18 cellular contexts compared by ENCODE assay signal in genomic region chr5:155148694-155149093, GRCh38.
DNase-seq lines count a peak whose midpoint lies in the region; ATAC-seq and TF ChIP-seq lines count a peak whose summit lies in the region.
"Had no signal": no experiment of that assay in that cellular context is flagged by ENCODE, and none has a peak within 500 bp of the region (broad histone marks: within the 10 kb centered on the region; RNA-seq: fewer than 3 reads in every experiment).

No MANE protein-coding gene starts in this region.

- H3K27ac ChIP-seq in heart right ventricle: peak overlapping the region in 5 of 10 donors; percentile 42 to 55 (median 49)
- H3K27ac ChIP-seq in testis: no peak overlapping the region
- H3K27ac ChIP-seq in brain microvascular endothelial cell: no peak overlapping the region
- H3K27ac ChIP-seq in upper lobe of right lung: no peak overlapping the region
- H3K27ac ChIP-seq: SK-N-MC had no signal

- DNase-seq in heart right ventricle (no peak), testis (no peak), brain microvascular endothelial cell (no peak), upper lobe of right lung (no peak)
- DNase-seq: AML-193; CD4-positive, CD25-positive, alpha-beta regulatory T cell; DMS53; NCI-H1694; NCI-H345; NCI-H526 treated with DMSO at 0.1 percent for 48 hours; PC-3; T-cell had no signal

- H3K9me3 ChIP-seq in heart right ventricle: no peaks in the 10 kb centered on the region
- no peaks in the 10 kb centered on the region for H3K9me3 ChIP-seq in testis
- H3K9me3 ChIP-seq in upper lobe of right lung: no peaks in the 10 kb centered on the region

- no peaks in the 10 kb centered on the region for H3K27me3 ChIP-seq in heart right ventricle
- no peaks in the 10 kb centered on the region for H3K27me3 ChIP-seq in testis
- H3K27me3 ChIP-seq in brain microvascular endothelial cell (replicated peaks): no peaks in the 10 kb centered on the region
- H3K27me3 ChIP-seq in upper lobe of right lung: no peaks in the 10 kb centered on the region

- H3K36me3 ChIP-seq in heart right ventricle: no peaks in the 10 kb centered on the region
- no peaks in the 10 kb centered on the region for H3K36me3 ChIP-seq in testis (ENCODE audit: low read depth, missing control alignments)
- H3K36me3 ChIP-seq in brain microvascular endothelial cell (replicated peaks): no peaks in the 10 kb centered on the region
- H3K36me3 ChIP-seq in upper lobe of right lung: no peaks in the 10 kb centered on the region

- TF ChIP-seq POLR2A in testis (IDR thresholded peaks at IDR 0.05): no peak

- H3K4me1 ChIP-seq in heart right ventricle: peaks cover 0 to 8% (median 0%) of the 10 kb centered on the region in 9 donors
- H3K4me1 ChIP-seq in testis: no peaks in the 10 kb centered on the region
- no peaks in the 10 kb centered on the region for H3K4me1 ChIP-seq in upper lobe of right lung

- H3K4me3 ChIP-seq in heart right ventricle (no peak overlapping the region), testis (no peak overlapping the region), brain microvascular endothelial cell (ENCODE audit: low read depth, low read length) (no peak overlapping the region), upper lobe of right lung (no peak overlapping the region)
- H3K4me3 ChIP-seq: GM23338, SK-N-MC had no signal

- ATAC-seq in GM18519 (IDR thresholded peaks at IDR 0.05; ENCODE audit: low FRiP score, unreplicated experiment) (peak; percentile 67), GM19463 (IDR thresholded peaks at IDR 0.05; ENCODE audit: unreplicated experiment) (peak; percentile 58), HG03175 (IDR thresholded peaks at IDR 0.05; ENCODE audit: unreplicated experiment) (peak; percentile 62), heart right ventricle (peak in 6 of 8 donors; percentile 61 to 93 (median 76)), HG03442 (IDR thresholded peaks at IDR 0.05; ENCODE audit: unreplicated experiment) (no peak), upper lobe of right lung (no peak)
- ATAC-seq: GM23338, PC-3, T-cell had no signal

- in situ Hi-C loops in brain microvascular endothelial cell (cut with HindIII; ENCODE audit: low pct_ligation_motif_present, low sequenced_read_pairs): no loop called here

- TF ChIP-seq CTCF in heart right ventricle (IDR thresholded peaks at IDR 0.05): no peak
- no peak for TF ChIP-seq CTCF in testis (IDR thresholded peaks at IDR 0.05)
- TF ChIP-seq CTCF in brain microvascular endothelial cell (IDR thresholded peaks at IDR 0.05; ENCODE audit: low read depth, low read length, missing control alignments): no peak
- TF ChIP-seq CTCF in upper lobe of right lung (IDR thresholded peaks at IDR 0.05): no peak

- intact Hi-C loops in heart right ventricle (cut with DNase I) (loop anchor here in 3 of 10 donors (5.0 to 10.0 kb wide), 5 partner anchors 44 to 1676 kb away; no protein-coding TSS in a partner anchor), testis (cut with DNase I; ENCODE audit: low total_unique reads) (no loop called here), upper lobe of right lung (cut with DNase I) (no loop called here)

- WGBS in heart right ventricle, 2 donors: 73 to 83% methylated on average over 1 of the region's 1 CpG
- 75 to 86% methylated on average over 1 of the region's 1 CpG for WGBS in testis, 2 donors

Comparison
In these comparisons a context has a peak if more than half of its experiments do, and no peak if none do; other contexts are left out.
1. ATAC-seq: peak in GM18519 (single experiment), GM19463 (single experiment), HG03175 (single experiment) and heart right ventricle (6 of 8); none in HG03442 (single experiment) and upper lobe of right lung (single experiment).